In the genomic region with DNA sequence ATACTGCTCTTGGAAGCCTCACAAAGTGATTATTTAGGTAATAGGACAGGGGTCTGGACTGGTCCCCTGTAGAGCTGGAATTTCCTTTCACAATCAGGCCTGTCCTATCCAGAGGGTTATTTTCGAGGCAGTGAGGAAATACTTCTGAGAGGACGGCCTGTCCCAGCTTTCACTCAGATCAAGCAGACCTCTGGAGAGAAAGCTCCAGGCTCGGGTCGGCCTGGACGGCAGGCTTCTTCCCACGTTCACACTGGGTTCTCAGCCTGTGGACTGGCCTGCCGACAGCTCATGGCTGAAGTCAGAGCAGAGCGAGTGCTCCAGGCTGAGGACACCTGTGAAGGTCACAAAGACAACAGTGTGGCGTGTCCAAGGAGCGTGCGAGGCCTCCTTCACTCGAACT, we compare ENCODE assay signal across 19 cellular contexts.
DNase-seq lines count a peak whose midpoint lies in the region; ATAC-seq and TF ChIP-seq lines count a peak whose summit lies in the region.
"Had no signal": no experiment of that assay in that cellular context is flagged by ENCODE, and none has a peak within 500 bp of the region (broad histone marks: within the 10 kb centered on the region; RNA-seq: fewer than 3 reads in every experiment).

No MANE protein-coding gene starts in this region.

- DNase-seq in amniotic epithelial cell (ENCODE audit: low read depth) (peak; percentile 1), posterior vena cava (ENCODE audit: low spot score) (peak; percentile 84), thyroid gland (peak; percentile 31 to 37), inferior parietal cortex (ENCODE audit: extremely low spot score) (no peak), NCI-H82 treated with DMSO at 0.1 percent for 48 hours (lab: John Stamatoyannopoulos, UW; ENCODE audit: unreplicated experiment) (no peak)
- DNase-seq in activated CD4-positive, alpha-beta T cell treated with anti-CD3 and anti-CD28 coated beads for 1 hour: no peak
- DNase-seq: activated CD4-positive, alpha-beta T cell treated with anti-CD3 and anti-CD28 coated beads for 4 hours; activated effector memory CD4-positive, alpha-beta T cell treated with anti-CD3 and anti-CD28 coated beads, Interleukin-2, amount 50 U/mL, for 16 hours; CD4-positive, CD25-positive, alpha-beta regulatory T cell; DMS79; HCEC 1CT; islet precursor cell; NCI-H524; right lobe of liver; stimulated activated CD4-positive, alpha-beta T cell treated with anti-CD3 and anti-CD28 coated beads, Interleukin-2, amount 100 ng/mL, for 48 hours; T-helper 9 cell had no signal

- H3K27ac ChIP-seq in gastroesophageal sphincter: peak overlapping the region in 1 of 4 donors; percentile 45
- H3K27ac ChIP-seq in thyroid gland: peak overlapping the region in 2 of 3 donors; percentile 69 to 75
- H3K27ac ChIP-seq: epithelial cell of prostate, right lobe of liver had no signal

- H3K4me1 ChIP-seq in gastroesophageal sphincter: no peaks in the 10 kb centered on the region
- peaks cover 31 to 56% of the 10 kb centered on the region in 2 donors for H3K4me1 ChIP-seq in thyroid gland
- H3K4me1 ChIP-seq: right lobe of liver had no signal

- H3K4me3 ChIP-seq in gastroesophageal sphincter: no peak overlapping the region
- no peak overlapping the region for H3K4me3 ChIP-seq in thyroid gland (replicated peaks in 1 of 3)
- H3K4me3 ChIP-seq: right lobe of liver had no signal

- H3K27me3 ChIP-seq in gastroesophageal sphincter (peaks cover 5% of the 10 kb centered on the region), thyroid gland (no peaks in the 10 kb centered on the region)
- H3K27me3 ChIP-seq: right lobe of liver had no signal

- intact Hi-C loops in posterior vena cava (cut with DNase I) (no loop called here), thyroid gland (cut with DNase I) (no loop called here)

- 71 to 94% methylated on average over 2 to 5 of the region's 12 CpGs for WGBS in gastroesophageal sphincter (ENCODE audit: low coverage in 1 of 2), 2 donors
- WGBS in thyroid gland, 2 donors: 79 to 80% methylated on average over 12 of the region's 12 CpGs

- TF ChIP-seq POLR2A in gastroesophageal sphincter (IDR thresholded peaks at IDR 0.05) (peak in 1 of 2 donors; percentile 16), thyroid gland (IDR thresholded peaks at IDR 0.05) (no peak)

- no peaks in the 10 kb centered on the region for H3K9me3 ChIP-seq in gastroesophageal sphincter
- no peaks in the 10 kb centered on the region for H3K9me3 ChIP-seq in thyroid gland
- H3K9me3 ChIP-seq: right lobe of liver had no signal

- no peak for TF ChIP-seq EP300 in gastroesophageal sphincter (IDR thresholded peaks at IDR 0.05)

- H3K36me3 ChIP-seq in gastroesophageal sphincter: no peaks in the 10 kb centered on the region
- no peaks in the 10 kb centered on the region for H3K36me3 ChIP-seq in thyroid gland
- H3K36me3 ChIP-seq: right lobe of liver had no signal

- ATAC-seq in gastroesophageal sphincter: peak; percentile 50
- ATAC-seq in HG03342 (IDR thresholded peaks at IDR 0.05; ENCODE audit: unreplicated experiment): no peak
- ATAC-seq: right lobe of liver had no signal

- TF ChIP-seq CTCF in gastroesophageal sphincter (IDR thresholded peaks at IDR 0.05) (no peak), thyroid gland (IDR thresholded peaks at IDR 0.05) (no peak)

Comparison
In these comparisons a context has a peak if more than half of its experiments do, and no peak if none do; other contexts are left out.
1. DNase-seq: peak in amniotic epithelial cell (single experiment), posterior vena cava (single experiment) and thyroid gland (2 of 2); none in inferior parietal cortex (single experiment), NCI-H82 treated with DMSO at 0.1 percent for 48 hours (single experiment) and activated CD4-positive, alpha-beta T cell treated with anti-CD3 and anti-CD28 coated beads for 1 hour (single experiment).